ENCODE assay signal across 24 cellular contexts in the genomic region with DNA sequence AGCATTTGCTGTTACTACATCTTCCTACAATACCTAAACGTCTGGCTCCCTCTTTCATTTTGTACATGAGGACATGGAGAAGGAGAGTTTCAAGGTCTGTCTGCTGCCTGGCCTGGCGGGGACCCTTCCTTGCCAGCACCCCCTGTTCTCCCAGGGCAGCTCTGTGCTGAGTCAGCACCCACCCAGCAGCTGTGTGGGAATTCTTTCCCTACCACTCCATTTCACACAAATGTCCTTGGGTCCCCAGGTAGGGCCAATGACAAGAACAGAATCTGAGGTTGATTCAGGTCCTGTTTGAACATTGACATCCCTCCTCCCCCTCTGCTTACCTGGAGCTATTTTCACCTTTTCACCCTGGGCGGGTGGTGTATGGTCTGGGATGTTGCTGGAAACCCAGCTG.
"Had no signal": no experiment of that assay in that cellular context is flagged by ENCODE, and none has a peak within 500 bp of the region (broad histone marks: within the 10 kb centered on the region; RNA-seq: fewer than 3 reads in every experiment).

No MANE protein-coding gene starts in this region.

- H3K4me3 Mint-ChIP-seq: activated CD8-positive, alpha-beta T cell treated with anti-CD3 and anti-CD28 coated beads, Interleukin-2, amount 10 ng/mL, durations not matched to agents 7 days and 5 days; activated naive CD8-positive, alpha-beta T cell treated with anti-CD3 and anti-CD28 coated beads, Interleukin-2, amount 10 ng/mL, durations not matched to agents 7 days and 5 days; T-helper 1 cell treated with Interleukin-12 subunit alpha and Interleukin-12 subunit beta and Interleukin-4 antibody, amounts not matched to agents 30 μg/mL and 1 μg/mL, for 36 hours; WTC11 had no signal

- H2AFZ ChIP-seq: PC-9 had no signal

- H3K27me3 ChIP-seq: adrenal gland had no signal

- H3K4me2 ChIP-seq: KMS-11, PC-9 had no signal

- H3K4me1 Mint-ChIP-seq: activated naive CD8-positive, alpha-beta T cell treated with anti-CD3 and anti-CD28 coated beads, Interleukin-2, amount 10 ng/mL, durations not matched to agents 7 days and 5 days had no signal

- H3K27ac Mint-ChIP-seq: activated CD8-positive, alpha-beta T cell treated with anti-CD3 and anti-CD28 coated beads, Interleukin-2, amount 10 ng/mL, durations not matched to agents 7 days and 5 days; activated naive CD8-positive, alpha-beta T cell treated with anti-CD3 and anti-CD28 coated beads, Interleukin-2, amount 10 ng/mL, durations not matched to agents 7 days and 5 days; T-helper 1 cell treated with Interleukin-12 subunit alpha and Interleukin-12 subunit beta and Interleukin-4 antibody, amounts not matched to agents 30 μg/mL and 1 μg/mL, for 36 hours; WTC11 had no signal

- DNase-seq: activated CD4-positive, alpha-beta T cell treated with anti-CD3 and anti-CD28 coated beads for 48 hours; activated CD4-positive, alpha-beta T cell treated with anti-CD3 and anti-CD28 coated beads, Interleukin-2, amount 50 U/mL, for 4 hours; activated CD4-positive, CD25-positive, alpha-beta regulatory T cell treated with anti-CD3 and anti-CD28 coated beads, Interleukin-2, amount 50 U/mL, for 72 hours; activated CD8-positive, alpha-beta memory T cell treated with anti-CD3 and anti-CD28 coated beads, Interleukin-2, amount 50 U/mL, for 48 hours; activated CD8-positive, alpha-beta T cell treated with anti-CD3 and anti-CD28 coated beads, Interleukin-2, amount 10 ng/mL, durations not matched to agents 7 days and 5 days; activated naive CD4-positive, alpha-beta T cell treated with anti-CD3 and anti-CD28 coated beads, Interleukin-2, amount 50 U/mL, for 16 hours; activated naive CD8-positive, alpha-beta T cell treated with anti-CD3 and anti-CD28 coated beads, Interleukin-2, amount 10 ng/mL, durations not matched to agents 7 days and 5 days; activated T-cell treated with anti-CD3 and anti-CD28 coated beads, Interleukin-2, amount 50 U/mL, for 1 hour; adrenal gland; anterior cingulate cortex; central memory CD4-positive, alpha-beta T cell; MM.1S; NCI-H1105; NCI-H1930; NCI-H2171 treated with DMSO at 0.1 percent for 48 hours; NCI-H226; NCI-H510A treated with DMSO at 0.1 percent for 48 hours; NCI-H69; NK-92 treated with Interleukin-12 subunit alpha and Interleukin-12 subunit beta, amount 100 ng/mL, for 24 hours; PC-9; SHP77 treated with DMSO at 0.1 percent for 48 hours had no signal

- H3K27ac ChIP-seq: adrenal gland, KMS-11, PC-9 had no signal

- H3K36me3 Mint-ChIP-seq: activated naive CD8-positive, alpha-beta T cell treated with anti-CD3 and anti-CD28 coated beads, Interleukin-2, amount 10 ng/mL, durations not matched to agents 7 days and 5 days had no signal

- H3K36me3 ChIP-seq: adrenal gland had no signal

- H3K4me3 ChIP-seq: adrenal gland, PC-9 had no signal

- H3K9ac ChIP-seq: KMS-11 had no signal

- H3K9me3 Mint-ChIP-seq: activated naive CD8-positive, alpha-beta T cell treated with anti-CD3 and anti-CD28 coated beads, Interleukin-2, amount 10 ng/mL, durations not matched to agents 7 days and 5 days; T-helper 1 cell treated with Interleukin-12 subunit alpha and Interleukin-12 subunit beta and Interleukin-4 antibody, amounts not matched to agents 30 μg/mL and 1 μg/mL, for 36 hours had no signal

- ATAC-seq: activated CD8-positive, alpha-beta T cell treated with anti-CD3 and anti-CD28 coated beads, Interleukin-2, amount 10 ng/mL, durations not matched to agents 7 days and 5 days; WTC11 had no signal

- H3K9me3 ChIP-seq: adrenal gland had no signal
